In the genomic region with DNA sequence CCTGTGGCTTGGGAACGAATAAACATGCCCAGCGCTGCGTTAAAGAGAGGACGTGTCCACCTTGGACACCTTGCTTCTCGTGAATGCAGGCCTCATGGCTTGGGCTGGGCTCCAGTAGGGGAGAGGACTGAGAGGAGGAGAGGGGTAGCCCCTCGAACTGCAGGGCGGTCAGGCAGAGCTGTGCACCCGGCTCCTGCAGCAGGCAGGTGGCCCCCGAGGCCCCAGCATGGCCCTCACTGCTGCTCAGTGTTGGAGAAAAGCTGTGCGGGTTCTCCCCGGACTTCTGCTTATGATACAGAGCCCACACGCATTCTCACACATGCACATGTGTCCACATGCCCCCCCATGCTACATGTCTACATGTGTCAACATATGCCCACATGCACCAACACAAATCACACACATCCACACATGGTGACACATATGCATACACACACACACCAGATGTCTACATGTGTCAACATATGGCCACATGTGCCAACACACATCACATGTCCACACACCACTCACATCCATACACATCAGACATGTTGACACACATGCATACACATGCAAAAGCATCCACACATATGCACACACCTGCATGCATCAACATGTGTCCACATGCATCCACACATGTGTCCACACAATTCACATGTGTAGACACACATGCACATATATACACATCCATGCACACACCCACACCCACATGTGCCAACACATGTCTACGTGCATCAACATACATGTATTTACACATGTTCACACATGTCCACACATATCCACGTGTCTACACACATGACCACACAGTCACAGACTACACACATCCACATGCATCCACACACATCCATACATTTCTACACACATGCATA, we compare ENCODE assay signal across 30 cellular contexts. TPM values are rescaled to one million over a fixed set of nuclear protein-coding genes. Genes with fewer than 3 reads are reported as not detected.
DNase-seq lines count a peak whose midpoint lies in the region; ATAC-seq, FAIRE-seq and TF ChIP-seq lines count a peak whose summit lies in the region.
"Had no signal": no experiment of that assay in that cellular context is flagged by ENCODE, and none has a peak within 500 bp of the region (broad histone marks: within the 10 kb centered on the region; RNA-seq: fewer than 3 reads in every experiment).

No MANE protein-coding gene starts in this region.

- no peak overlapping the region for H3K4me2 ChIP-seq in H1 (ENCODE audit: insufficient read depth in 1 of 2, low read depth in 2 of 2, low read length in 2 of 2)

- H3K79me2 ChIP-seq in H1 (ENCODE audit: control insufficient read depth in 1 of 2, insufficient read depth in 2 of 2, low read length in 2 of 2) = no peaks in the 10 kb centered on the region

- no peak for FAIRE-seq in H1 (lab: Jason Lieb, UNC)
- FAIRE-seq: G401.6, keratinocyte had no signal

- H3K4me3 ChIP-seq in HEK293 (ENCODE audit: low read depth, low read length) (no peak overlapping the region), H1 (ENCODE audit: extremely low read depth in 1 of 4, insufficient read depth in 2 of 4, low read depth in 3 of 4, low read length in 4 of 4) (no peak overlapping the region), lower lobe of right lung (peak overlapping the region; percentile 66), tibial nerve (peak overlapping the region in 3 of 4 donors; percentile 45 to 65 (median 45)), lower leg skin (ENCODE audit: low read depth, poor library complexity, severe bottlenecking) (no peak overlapping the region)
- H3K4me3 ChIP-seq: BLaER1 treated with 17β-estradiol and CSF1 and Interleukin-3, amounts not matched to agents 10 nM and 100 nM; prostate gland; SK-N-MC had no signal

- H4K20me1 ChIP-seq in H1 (replicated peaks in 1 of 2; ENCODE audit: control insufficient read depth in 1 of 2, insufficient read depth in 2 of 2, low read length in 2 of 2) = peaks cover 0 to 4% of the 10 kb centered on the region in 2 experiments
- H4K20me1 ChIP-seq: BLaER1 treated with 17β-estradiol and CSF1 and Interleukin-3, amounts not matched to agents 10 nM and 100 nM had no signal

- H2BK5ac ChIP-seq in H1 (ENCODE audit: low read depth, low read length) = no peak overlapping the region

- no peak overlapping the region for H2BK12ac ChIP-seq in H1 (ENCODE audit: low read depth, low read length)

- TF ChIP-seq POLR2A in H1 (IDR thresholded peaks at IDR 0.05; ENCODE audit: control extremely low read depth in 1 of 2, low read depth in 2 of 2, low read length in 2 of 2) (no peak), tibial nerve (IDR thresholded peaks at IDR 0.05) (no peak), lower leg skin (IDR thresholded peaks at IDR 0.05) (no peak)

- peaks cover 3% of the 10 kb centered on the region; the same call in 1 of the 2 replicates for H3K23me2 ChIP-seq in H1 (ENCODE audit: low read depth, low read length)

- H3K56ac ChIP-seq in H1 (replicated peaks; ENCODE audit: insufficient read length, low read depth, low read length) = no peak overlapping the region

- TF ChIP-seq EP300 in H1 (IDR thresholded peaks at IDR 0.05; ENCODE audit: borderline replicate concordance in 1 of 2, low read depth in 2 of 2, low read length in 2 of 2) (no peak), tibial nerve (IDR thresholded peaks at IDR 0.05) (peak in 1 of 2 donors; percentile 88)

- in situ Hi-C loops in GM13976 (cut with MboI; ENCODE audit: low sequenced_read_pairs, unreplicated experiment) = no loop called here

- H2AK5ac ChIP-seq in H1 (ENCODE audit: low read depth, low read length) = peak overlapping the region; percentile 98; the same call in 1 of the 2 replicates

- no peaks in the 10 kb centered on the region for H3K9me3 ChIP-seq in HEK293 (ENCODE audit: control insufficient read depth, insufficient read depth, low read depth, low read length)
- no peaks in the 10 kb centered on the region for H3K9me3 ChIP-seq in H1 (ENCODE audit: insufficient read depth in 2 of 2, low read depth in 1 of 2, low read length in 1 of 2)
- H3K9me3 ChIP-seq in lower lobe of right lung = no peaks in the 10 kb centered on the region
- H3K9me3 ChIP-seq in tibial nerve = no peaks in the 10 kb centered on the region
- H3K9me3 ChIP-seq: BLaER1 treated with 17β-estradiol and CSF1 and Interleukin-3, amounts not matched to agents 10 nM and 100 nM; neutrophil; prostate gland had no signal

- no peak for TF ChIP-seq RAD21 in H1 (IDR thresholded peaks at IDR 0.05 in 1 of 2, conservative IDR thresholded peaks at IDR 0.05 in 1 of 2; ENCODE audit: low read depth in 2 of 2, low read length in 2 of 2)

- ATAC-seq in lower lobe of right lung (no peak), HG03571 (IDR thresholded peaks at IDR 0.05; ENCODE audit: unreplicated experiment) (no peak)
- ATAC-seq: activated T-helper 17 cell treated with anti-CD3 and anti-CD28 coated beads, Interleukin-2, amount 50 U/mL, for 72 hours; esophagus mucosa; stimulated activated naive CD8-positive, alpha-beta T cell treated with anti-CD3 and anti-CD28 coated beads, Interleukin-15, Interleukin-2, amounts not matched to agents 100 U/mL and 50 U/mL, for 24 hours had no signal

- no peak overlapping the region for H2BK120ac ChIP-seq in H1 (replicated peaks; ENCODE audit: low read depth, low read length)

- no peak overlapping the region for H4K5ac ChIP-seq in H1 (ENCODE audit: insufficient read length, low read depth, low read length)

- CTCF ChIA-PET in HEK293 (lab: Yijun Ruan, JAX) = no interaction called here
- CTCF ChIA-PET in H1 (lab: Charles Lee; ENCODE audit: partially characterized antibody) = no interaction called here

- H3K9ac ChIP-seq in H1 (replicated peaks in 1 of 4; ENCODE audit: extremely low read depth in 1 of 4, low read depth in 3 of 4, low read length in 3 of 4) = no peak overlapping the region
- H3K9ac ChIP-seq: BLaER1 treated with 17β-estradiol and CSF1 and Interleukin-3, amounts not matched to agents 10 nM and 100 nM had no signal

- H3K4me1 ChIP-seq in HEK293 (ENCODE audit: control insufficient read depth, insufficient read depth, low read length) (no peaks in the 10 kb centered on the region), H1 (replicated peaks in 1 of 4; ENCODE audit: control insufficient read depth in 3 of 4, insufficient read depth in 4 of 4, low read length in 3 of 4) (peaks cover 2 to 20% (median 3%) of the 10 kb centered on the region in 4 experiments; a peak in 6 of 7 replicates), lower lobe of right lung (peaks cover 28% of the 10 kb centered on the region), tibial nerve (peaks cover 0 to 51% (median 0%) of the 10 kb centered on the region in 4 donors)
- H3K4me1 ChIP-seq: prostate gland had no signal

- no peak overlapping the region; the same call in 1 of the 2 replicates for H3K18ac ChIP-seq in H1 (ENCODE audit: extremely low read depth, low read length)

- H3K27me3 ChIP-seq in H1 (replicated peaks in 1 of 4; ENCODE audit: control insufficient read depth in 3 of 4, extremely low read depth in 1 of 4, insufficient read depth in 3 of 4, low read length in 3 of 4) = peaks cover 0 to 3% (median 1%) of the 10 kb centered on the region in 4 experiments; a peak in 1 of 7 replicates
- no peaks in the 10 kb centered on the region for H3K27me3 ChIP-seq in lower lobe of right lung (ENCODE audit: low read depth)
- H3K27me3 ChIP-seq in tibial nerve = no peaks in the 10 kb centered on the region

- no peak overlapping the region for H2AFZ ChIP-seq in H1 (ENCODE audit: low read length)

- intact Hi-C loops in lower lobe of right lung (cut with DNase I) = no loop called here
- intact Hi-C loops in lower leg skin (cut with DNase I; ENCODE audit: low total_unique reads) = no loop called here

- 0 out of 2 replicates have a peak overlapping the region, but pooled peaks have one; percentile 3 for H2BK15ac ChIP-seq in H1 (ENCODE audit: low read length)

- DNase-seq in H1 (ENCODE audit: low read depth in 1 of 2, low spot score in 2 of 2) (no peak), lower lobe of right lung (no peak), tibial nerve (ENCODE audit: low spot score in 2 of 2) (no peak), lower leg skin (ENCODE audit: low spot score in 2 of 2) (no peak), GM13976 (ENCODE audit: low spot score) (no peak)
- DNase-seq: activated CD4-positive, alpha-beta memory T cell treated with anti-CD3 and anti-CD28 coated beads for 36 hours; activated CD4-positive, CD25-positive, alpha-beta regulatory T cell treated with anti-CD3 and anti-CD28 coated beads, Interleukin-2, amount 50 U/mL, for 72 hours; activated CD8-positive, alpha-beta memory T cell treated with anti-CD3 and anti-CD28 coated beads, Interleukin-2, amount 50 U/mL, for 48 hours; activated naive CD4-positive, alpha-beta T cell treated with anti-CD3 and anti-CD28 coated beads, Interleukin-2, amount 50 U/mL, for 16 hours; amniotic stem cell; COR-L47; cortex of kidney; endodermal cell; MV-4-11; NCI-H1694 treated with DMSO at 0.1 percent for 48 hours; NCI-H510A; RPMI8226; stimulated activated naive CD8-positive, alpha-beta T cell treated with anti-CD3 and anti-CD28 coated beads, Interleukin-15, Interleukin-2, amounts not matched to agents 100 U/mL and 50 U/mL, for 24 hours had no signal

- no peaks in the 10 kb centered on the region for H3K36me3 ChIP-seq in HEK293 (ENCODE audit: control insufficient read depth in 2 of 2, insufficient read depth in 1 of 2, low read length in 2 of 2)
- no peaks in the 10 kb centered on the region for H3K36me3 ChIP-seq in H1 (ENCODE audit: control insufficient read depth in 2 of 4, insufficient read depth in 4 of 4, low read length in 3 of 4)
- peaks cover 15% of the 10 kb centered on the region for H3K36me3 ChIP-seq in lower lobe of right lung
- no peaks in the 10 kb centered on the region for H3K36me3 ChIP-seq in tibial nerve
- H3K36me3 ChIP-seq: BLaER1 treated with 17β-estradiol and CSF1 and Interleukin-3, amounts not matched to agents 10 nM and 100 nM; neutrophil; prostate gland had no signal

- POLR2A ChIA-PET in HEK293 (lab: Yijun Ruan, JAX) = no interaction called here
- POLR2A ChIA-PET in H1 (lab: Charles Lee; ENCODE audit: partially characterized antibody) = no interaction called here

- no peaks in the 10 kb centered on the region for H3K79me1 ChIP-seq in H1 (ENCODE audit: low read depth, low read length)

- no peak overlapping the region; the same call in 1 of the 2 replicates for H4K8ac ChIP-seq in H1 (ENCODE audit: extremely low read depth, insufficient read depth, low read length)

- TF ChIP-seq CTCF in HEK293 (tag by site-specific recombination; IDR thresholded peaks at IDR 0.05) = no peak
- no peak for TF ChIP-seq CTCF in H1 (IDR thresholded peaks at IDR 0.05; ENCODE audit: control extremely low read depth in 1 of 3, insufficient read depth in 1 of 3, low read depth in 1 of 3, low read length in 3 of 3)
- no peak for TF ChIP-seq CTCF in lower lobe of right lung (IDR thresholded peaks at IDR 0.05)
- TF ChIP-seq CTCF in tibial nerve (IDR thresholded peaks at IDR 0.05) = peak in 1 of 5 experiments; percentile 8
- no peak for TF ChIP-seq CTCF in lower leg skin (IDR thresholded peaks at IDR 0.05)
- TF ChIP-seq CTCF in GM13976 (IDR thresholded peaks at IDR 0.05; ENCODE audit: borderline replicate concordance, control extremely low read depth, extremely low read depth, insufficient read depth, missing control alignments) = no peak

- H3K23ac ChIP-seq in H1 (ENCODE audit: insufficient read length) = no peak overlapping the region

- 91% methylated on average over 14 of the region's 14 CpGs; no CpG with 5 or more reads in 1 of the 2 experiments for WGBS in H1 (ENCODE audit: extremely low coverage in 1 of 2, insufficient coverage in 1 of 2, insufficient read length in 1 of 2, insufficient replicate concordance in 2 of 2, low coverage in 1 of 2, low lambda C conversion rate in 2 of 2, missing lambda C conversion rate in 1 of 2), 2 experiments
- WGBS in tibial nerve, 2 donors = 73 to 80% methylated on average over 13 to 14 of the region's 14 CpGs
- WGBS in lower leg skin, 2 donors = 88 to 92% methylated on average over 14 of the region's 14 CpGs

- no peak overlapping the region for H2BK20ac ChIP-seq in H1 (ENCODE audit: low read length)

- no peak overlapping the region for H3K14ac ChIP-seq in H1 (ENCODE audit: insufficient read length)

- H4K91ac ChIP-seq in H1 (replicated peaks; ENCODE audit: insufficient read length, low read length) = peak overlapping the region; percentile 29

- peak overlapping the region; percentile 25 for H3K4ac ChIP-seq in H1 (replicated peaks; ENCODE audit: insufficient read length, low read depth, low read length)

- no peak overlapping the region for H3K27ac ChIP-seq in HEK293 (ENCODE audit: extremely low read depth, low read depth, low read length)
- H3K27ac ChIP-seq in H1 (ENCODE audit: low read depth, low read length) = no peak overlapping the region
- peak overlapping the region; percentile 86 for H3K27ac ChIP-seq in lower lobe of right lung
- H3K27ac ChIP-seq in tibial nerve = peak overlapping the region in 2 of 4 donors; percentile 71 to 91
- H3K27ac ChIP-seq: BLaER1 treated with 17β-estradiol and CSF1 and Interleukin-3, amounts not matched to agents 10 nM and 100 nM; HL-60; neutrophil; prostate gland; SK-N-MC had no signal

RNA-seq across cellular contexts. Expression of a gene that starts 3.0 kb away (rescaled TPM):
- total RNA-seq in H1 (2021; fragmentation: NEBNext Ultra II Directional; extraction: Animal tissue kit (Norgen Biotek cat#: 25700)) = 0.48 and 1.3 TPM in 2 replicates
- 0.36 and 1.1 TPM in 2 replicates for polyA plus RNA-seq in H1 (2011; rRNA removed)
- 0.47 TPM for polyA plus RNA-seq in H1 (2011; cell fraction: cytosol; rRNA removed)
- 2.0 TPM for polyA plus RNA-seq in H1 (2011; cell fraction: nucleus; rRNA removed)
- 0.20 to 0.96 TPM (median 0.35 TPM) in 4 replicates for polyA plus RNA-seq in H1 (2012, experiment 1 of 2)
- polyA plus RNA-seq in H1 (2012, experiment 2 of 2) = 0.12 TPM
- polyA plus RNA-seq in H1 (2013, experiment 1 of 2) = 0.34 TPM
- polyA plus RNA-seq in H1 (2013, experiment 2 of 2) = 0.39 TPM
- 1.6 and 1.8 TPM in 2 replicates for polyA minus RNA-seq in H1 (2011; rRNA and poly(A)+ RNA removed)
- 1.2 TPM for polyA minus RNA-seq in H1 (2011; cell fraction: cytosol; rRNA and poly(A)+ RNA removed)
- polyA minus RNA-seq in H1 (2011; cell fraction: nucleus; rRNA and poly(A)+ RNA removed) = 3.6 TPM
- total RNA-seq in lower lobe of right lung (108 TPM), tibial nerve (100 to 1,000 TPM in 3 of 4 donors, 10 to 100 TPM in 1; 99.0 to 179 (median 125) TPM), lower leg skin (10 to 100 TPM in 1 of 4 donors, 1 to 10 TPM in 3; 8.3 to 11.6 (median 8.9) TPM)
- total RNA-seq: LHCN-M2 had no signal
- polyA plus RNA-seq: keratinocyte had no signal

Comparison
In these comparisons a context has a peak if more than half of its experiments do, and no peak if none do; other contexts are left out.
1. H3K4me3 ChIP-seq: peak in lower lobe of right lung (single experiment) and tibial nerve (3 of 4); none in HEK293 (single experiment), H1 (0 of 4) and lower leg skin (single experiment).